20 cellular contexts compared by ENCODE assay signal in the genomic region with DNA sequence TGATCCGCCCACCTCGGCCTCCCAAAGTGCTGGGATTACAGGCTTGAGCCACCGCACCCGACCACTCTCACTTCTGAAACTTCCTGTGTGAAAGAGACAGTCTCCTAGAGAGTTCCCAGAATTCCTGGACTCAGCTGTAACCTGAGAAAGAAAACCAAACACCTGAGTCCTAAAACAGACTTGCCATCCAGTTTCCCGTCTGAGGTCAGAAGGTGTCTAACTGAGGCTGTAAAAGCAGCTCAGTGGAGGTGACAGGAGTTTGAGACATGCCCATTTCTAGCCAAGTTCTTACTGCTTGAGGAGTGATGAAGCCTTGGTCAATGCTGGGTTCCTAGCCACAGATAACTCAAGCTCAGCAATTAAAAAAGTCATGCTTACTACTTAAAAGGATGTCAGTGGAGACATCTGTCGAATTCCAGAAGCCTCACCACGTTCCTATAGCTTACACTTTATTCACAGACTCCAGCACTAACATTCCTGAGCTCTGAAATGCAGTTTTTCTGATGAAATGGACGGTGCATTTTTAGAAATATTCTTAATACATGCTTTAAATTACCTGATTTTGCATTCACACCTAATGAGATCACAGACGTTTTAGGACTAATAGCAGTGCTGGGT. TPM values are rescaled to one million over a fixed set of nuclear protein-coding genes. Genes with fewer than 3 reads are reported as not detected.
"Had no signal": no experiment of that assay in that cellular context is flagged by ENCODE, and none has a peak within 500 bp of the region (broad histone marks: within the 10 kb centered on the region; RNA-seq: fewer than 3 reads in every experiment).

No MANE protein-coding gene starts in this region.

- H3K9me3 Mint-ChIP-seq: activated naive CD4-positive, alpha-beta T cell treated with anti-CD3 and anti-CD28 coated beads for 36 hours; activated naive CD8-positive, alpha-beta T cell treated with anti-CD3 and anti-CD28 coated beads, Interleukin-2, amount 50 U/mL, for 24 hours; activated T-helper 2 cell treated with anti-CD3 and anti-CD28 coated beads, Interferon-gamma antibody, Interleukin-2, Interleukin-4, amounts not matched to agents 10 μg/mL and 5 μg/mL and 100 μg/mL, durations not matched to agents 14 hours and 24 hours and 36 hours; natural killer cell treated with Interleukin-12 subunit alpha and Interleukin-12 subunit beta and Interleukin-15 and Interleukin-18, amount 100 ng/mL, for 72 hours; T-cell had no signal

- DNase-seq: activated CD4-positive, alpha-beta T cell treated with anti-CD3 and anti-CD28 coated beads, Interleukin-2, amount 50 U/mL, for 4 hours; activated CD4-positive, CD25-positive, alpha-beta regulatory T cell treated with anti-CD3 and anti-CD28 coated beads, Interleukin-2, amount 50 U/mL, for 72 hours; activated naive CD4-positive, alpha-beta T cell treated with anti-CD3 and anti-CD28 coated beads for 36 hours; activated naive CD8-positive, alpha-beta T cell treated with anti-CD3 and anti-CD28 coated beads, Interleukin-2, amount 50 U/mL, for 24 hours; aorta; islet precursor cell; left ventricle myocardium superior; mesendoderm; occipital lobe; right cardiac atrium; stimulated activated CD4-positive, alpha-beta T cell treated with anti-CD3 and anti-CD28 coated beads, Interleukin-15, amount 100 ng/mL, for 24 hours; stimulated activated CD4-positive, alpha-beta T cell treated with anti-CD3 and anti-CD28 coated beads, Interleukin-4, amount 100 ng/mL, for 1 hour; stimulated activated naive CD4-positive, alpha-beta T cell; substantia nigra; T-cell; T1000 had no signal

- H3K27ac Mint-ChIP-seq: activated naive CD8-positive, alpha-beta T cell treated with anti-CD3 and anti-CD28 coated beads, Interleukin-2, amount 50 U/mL, for 24 hours; activated T-helper 2 cell treated with anti-CD3 and anti-CD28 coated beads, Interferon-gamma antibody, Interleukin-2, Interleukin-4, amounts not matched to agents 10 μg/mL and 5 μg/mL and 100 μg/mL, durations not matched to agents 14 hours and 24 hours and 36 hours had no signal

- H3K9me3 ChIP-seq: prostate gland, tibial nerve had no signal

- H3K27me3 Mint-ChIP-seq: activated naive CD8-positive, alpha-beta T cell treated with anti-CD3 and anti-CD28 coated beads, Interleukin-2, amount 50 U/mL, for 24 hours; natural killer cell treated with Interleukin-12 subunit alpha and Interleukin-12 subunit beta and Interleukin-15 and Interleukin-18, amount 100 ng/mL, for 72 hours; T-cell had no signal

- ATAC-seq: activated naive CD8-positive, alpha-beta T cell treated with anti-CD3 and anti-CD28 coated beads, Interleukin-2, amount 50 U/mL, for 24 hours; left ventricle myocardium superior; natural killer cell treated with Interleukin-12 subunit alpha and Interleukin-12 subunit beta and Interleukin-15 and Interleukin-18, amount 100 ng/mL, for 72 hours; right cardiac atrium; T-cell had no signal

- H3K4me3 Mint-ChIP-seq: activated naive CD4-positive, alpha-beta T cell treated with anti-CD3 and anti-CD28 coated beads for 36 hours; activated naive CD8-positive, alpha-beta T cell treated with anti-CD3 and anti-CD28 coated beads, Interleukin-2, amount 50 U/mL, for 24 hours; natural killer cell treated with Interleukin-12 subunit alpha and Interleukin-12 subunit beta and Interleukin-15 and Interleukin-18, amount 100 ng/mL, for 72 hours; T-cell had no signal

RNA-seq across cellular contexts. Expression of a gene that starts 41.3 kb away (rescaled TPM):
- total RNA-seq: activated naive CD4-positive, alpha-beta T cell treated with anti-CD3 and anti-CD28 coated beads for 36 hours; activated T-helper 2 cell treated with anti-CD3 and anti-CD28 coated beads, Interferon-gamma antibody, Interleukin-2, Interleukin-4, amounts not matched to agents 10 μg/mL and 5 μg/mL and 100 μg/mL, durations not matched to agents 14 hours and 24 hours and 36 hours; natural killer cell treated with Interleukin-12 subunit alpha and Interleukin-12 subunit beta and Interleukin-15 and Interleukin-18, amount 100 ng/mL, for 72 hours; occipital lobe; T-cell had no signal
